Comparison of ENCODE assay signal across 11 cellular contexts in genomic region chr2:86453838-86454237, GRCh38. TPM values are rescaled to one million over a fixed set of nuclear protein-coding genes. Genes with fewer than 3 reads are reported as not detected.
DNase-seq lines count a peak whose midpoint lies in the region; ATAC-seq and TF ChIP-seq lines count a peak whose summit lies in the region.
"Had no signal": no experiment of that assay in that cellular context is flagged by ENCODE, and none has a peak within 500 bp of the region (broad histone marks: within the 10 kb centered on the region; RNA-seq: fewer than 3 reads in every experiment).

No MANE protein-coding gene starts in this region.

- H3K36me3 Mint-ChIP-seq in endodermal cell (ENCODE audit: low read depth): peaks cover 79% of the 10 kb centered on the region

- H3K27me3 ChIP-seq in colonic mucosa (no peaks in the 10 kb centered on the region), Peyer's patch (no peaks in the 10 kb centered on the region), endodermal cell (ENCODE audit: control insufficient read depth, insufficient read depth, low read length, poor library complexity, severe bottlenecking) (no peaks in the 10 kb centered on the region)

- TF ChIP-seq CTCF in AG09309 (IDR thresholded peaks at IDR 0.05; ENCODE audit: control insufficient read depth, insufficient read depth, low read depth, low read length, missing control alignments) (no peak), colonic mucosa (IDR thresholded peaks at IDR 0.05) (no peak), Peyer's patch (IDR thresholded peaks at IDR 0.05) (no peak), endodermal cell (conservative IDR thresholded peaks at IDR 0.05) (no peak)

- peaks cover 16% of the 10 kb centered on the region for H3K4me1 Mint-ChIP-seq in endodermal cell
- H3K4me1 Mint-ChIP-seq: CD14-positive monocyte had no signal

- H3K27me3 Mint-ChIP-seq in endodermal cell (ENCODE audit: insufficient read depth): no peaks in the 10 kb centered on the region
- H3K27me3 Mint-ChIP-seq: activated T-helper 17 cell treated with anti-CD3 and anti-CD28 coated beads, Interleukin-2, amount 50 U/mL, for 72 hours; natural killer cell treated with Interleukin-12 subunit alpha and Interleukin-12 subunit beta and Interleukin-15 and Interleukin-18, amount 100 ng/mL, for 72 hours had no signal

- H3K9ac ChIP-seq in colonic mucosa (ENCODE audit: low read depth in 2 of 2, low read length in 2 of 2) (no peak overlapping the region), endodermal cell (ENCODE audit: extremely low read depth, low read length, poor library complexity, severe bottlenecking) (no peak overlapping the region)

- peaks cover 28% of the 10 kb centered on the region for H3K36me3 ChIP-seq in colonic mucosa
- peaks cover 0 to 83% (median 6%) of the 10 kb centered on the region in 3 donors for H3K36me3 ChIP-seq in Peyer's patch
- H3K36me3 ChIP-seq in endodermal cell (ENCODE audit: control insufficient read depth, insufficient read depth, low read length): peaks cover 86% of the 10 kb centered on the region

- H3K9me3 ChIP-seq in colonic mucosa (no peaks in the 10 kb centered on the region), Peyer's patch (no peaks in the 10 kb centered on the region), endodermal cell (ENCODE audit: control insufficient read depth, low read length) (peaks cover 14% of the 10 kb centered on the region)

- H3K4me3 ChIP-seq in AG09309 (ENCODE audit: control insufficient read depth, low read depth, low read length) (no peak overlapping the region), colonic mucosa (no peak overlapping the region), Peyer's patch (no peak overlapping the region), endodermal cell (ENCODE audit: low read length) (no peak overlapping the region)

- H3K27ac Mint-ChIP-seq in endodermal cell: no peak overlapping the region
- H3K27ac Mint-ChIP-seq: activated T-helper 17 cell treated with anti-CD3 and anti-CD28 coated beads, Interleukin-2, amount 50 U/mL, for 72 hours; CD14-positive monocyte had no signal

- peaks cover 5% of the 10 kb centered on the region for H3K4me1 ChIP-seq in colonic mucosa
- peaks cover 0 to 8% (median 0%) of the 10 kb centered on the region in 4 donors for H3K4me1 ChIP-seq in Peyer's patch
- no peaks in the 10 kb centered on the region for H3K4me1 ChIP-seq in endodermal cell (ENCODE audit: control insufficient read depth, insufficient read depth, low read length)

- H3K27ac ChIP-seq in colonic mucosa (no peak overlapping the region), Peyer's patch (no peak overlapping the region), endodermal cell (ENCODE audit: low read depth, low read length) (no peak overlapping the region)

- H3K4me3 Mint-ChIP-seq in endodermal cell: no peak overlapping the region
- H3K4me3 Mint-ChIP-seq: activated T-helper 17 cell treated with anti-CD3 and anti-CD28 coated beads, Interleukin-2, amount 50 U/mL, for 72 hours; CD14-positive monocyte; natural killer cell treated with Interleukin-12 subunit alpha and Interleukin-12 subunit beta and Interleukin-15 and Interleukin-18, amount 100 ng/mL, for 72 hours had no signal

- H3K9me3 Mint-ChIP-seq in endodermal cell: no peaks in the 10 kb centered on the region
- H3K9me3 Mint-ChIP-seq: activated T-helper 17 cell treated with anti-CD3 and anti-CD28 coated beads, Interleukin-2, amount 50 U/mL, for 72 hours; CD14-positive monocyte; natural killer cell treated with Interleukin-12 subunit alpha and Interleukin-12 subunit beta and Interleukin-15 and Interleukin-18, amount 100 ng/mL, for 72 hours had no signal

- intact Hi-C loops in colonic mucosa (cut with DNase I): no loop called here

- no peak for TF ChIP-seq POLR2A in Peyer's patch (IDR thresholded peaks at IDR 0.05)

- WGBS in endodermal cell (ENCODE audit: insufficient coverage in 1 of 2, insufficient read length in 1 of 2), 2 experiments: 90 to 100% methylated on average over 1 to 2 of the region's 2 CpGs

- ATAC-seq in GM21381 (IDR thresholded peaks at IDR 0.05; ENCODE audit: unreplicated experiment): no peak
- ATAC-seq: activated T-helper 17 cell treated with anti-CD3 and anti-CD28 coated beads, Interleukin-2, amount 50 U/mL, for 72 hours; natural killer cell treated with Interleukin-12 subunit alpha and Interleukin-12 subunit beta and Interleukin-15 and Interleukin-18, amount 100 ng/mL, for 72 hours had no signal

- DNase-seq in AG09309 (ENCODE audit: low read depth): peak; percentile 57
- peak; percentile 45 for DNase-seq in NCI-H1694 treated with DMSO at 0.1 percent for 48 hours (lab: John Stamatoyannopoulos, UW)
- DNase-seq in colonic mucosa: peak; percentile 78
- DNase-seq in medulla oblongata (ENCODE audit: extremely low spot score): peak; percentile 30
- no peak for DNase-seq in Peyer's patch
- no peak for DNase-seq in endodermal cell
- no peak for DNase-seq in NCI-H345 (lab: John Stamatoyannopoulos, UW)

RNA-seq across cellular contexts. Expression of gene KDM3A, which starts 12.7 kb away (rescaled TPM):
- total RNA-seq in colonic mucosa (100 to 1,000 TPM in 1 of 2 donors, 10 to 100 TPM in 1; 35.9 to 101 TPM), Peyer's patch (10 to 100 TPM; 42.9 to 93.1 (median 61.1) TPM), endodermal cell (10 to 100 TPM; 31.8 to 34.4 TPM)
- 50.2 TPM for polyA plus RNA-seq in endodermal cell (2013, experiment 1 of 2)
- polyA plus RNA-seq in endodermal cell (2013, experiment 2 of 2): 42.0 TPM

Comparison
In these comparisons a context has a peak if more than half of its experiments do, and no peak if none do; other contexts are left out.
1. DNase-seq: peak in AG09309 (single experiment), NCI-H1694 treated with DMSO at 0.1 percent for 48 hours (single experiment), colonic mucosa (single experiment) and medulla oblongata (single experiment); none in Peyer's patch (0 of 3), endodermal cell (single experiment) and NCI-H345 (single experiment).